ENCODE assay signal across 2 cellular contexts in genomic region chrX:25006586-25007058, GRCh38.
TF ChIP-seq lines count a peak whose summit lies in the region.

No MANE protein-coding gene starts in this region.

TF ChIP-seq in IMR-90, 13 proteins besides CTCF, POLR2A, EP300 and RAD21:
- TF ChIP-seq MXI1 (IDR thresholded peaks at IDR 0.05; ENCODE audit: borderline replicate concordance, low read depth, low read length) (no peak), CEBPB (IDR thresholded peaks at IDR 0.05; ENCODE audit: low read depth, low read length) (no peak), RFX5 (IDR thresholded peaks at IDR 0.05; ENCODE audit: low read depth, low read length) (no peak)

TF ChIP-seq in H1, 55 proteins besides CTCF, POLR2A, EP300 and RAD21:
- TF ChIP-seq MAX (IDR thresholded peaks at IDR 0.05), result no peak
- TF ChIP-seq HDAC2 (IDR thresholded peaks at IDR 0.05; ENCODE audit: borderline replicate concordance in 1 of 2, low read depth in 2 of 2, low read length in 2 of 2), result no peak
- TF ChIP-seq E2F6 (IDR thresholded peaks at IDR 0.05), result no peak
- TF ChIP-seq BRCA1 (IDR thresholded peaks at IDR 0.05; ENCODE audit: low read depth, low read length), result no peak
- TF ChIP-seq TAF1 (IDR thresholded peaks at IDR 0.05; ENCODE audit: low read depth, low read length), result no peak
- TF ChIP-seq JUND (IDR thresholded peaks at IDR 0.05; ENCODE audit: low read length), result no peak
- no peak for TF ChIP-seq JUN (IDR thresholded peaks at IDR 0.05; ENCODE audit: low read depth, low read length)
- TF ChIP-seq SRF (IDR thresholded peaks at IDR 0.05; ENCODE audit: low read depth, low read length), result no peak
- TF ChIP-seq PHF8 (conservative IDR thresholded peaks at IDR 0.05; ENCODE audit: low read depth, low read length), result no peak
- TF ChIP-seq KDM5A (IDR thresholded peaks at IDR 0.05; ENCODE audit: low read length), result no peak
- TF ChIP-seq NRF1 (IDR thresholded peaks at IDR 0.05; ENCODE audit: low read depth, low read length), result no peak
- no peak for TF ChIP-seq CBX5 (IDR thresholded peaks at IDR 0.05; ENCODE audit: low read depth, low read length)
